15 cellular contexts compared by ENCODE assay signal in the genomic region with DNA sequence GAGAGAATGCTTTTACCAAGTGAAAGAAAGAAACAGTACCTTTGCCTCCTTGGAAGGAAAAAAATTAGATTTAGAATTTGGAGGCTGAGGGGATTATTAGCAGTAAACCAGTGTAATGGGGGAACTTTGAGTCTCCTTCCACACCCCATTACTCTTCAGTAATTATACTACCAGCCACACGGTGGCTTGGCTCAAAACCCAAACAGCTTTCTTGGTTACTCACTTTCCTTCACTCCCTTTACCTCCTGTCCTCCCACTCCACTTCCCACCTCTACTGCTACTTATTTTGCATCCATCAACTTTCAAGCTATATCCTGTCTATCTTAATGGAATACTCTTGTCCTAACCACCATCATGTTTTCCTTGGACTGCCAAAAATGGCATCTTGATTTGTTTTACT.
DNase-seq lines count a peak whose midpoint lies in the region; TF ChIP-seq lines count a peak whose summit lies in the region.
"Had no signal": no experiment of that assay in that cellular context is flagged by ENCODE, and none has a peak within 500 bp of the region (broad histone marks: within the 10 kb centered on the region; RNA-seq: fewer than 3 reads in every experiment).

No MANE protein-coding gene starts in this region.

- DNase-seq in NCI-H82 (lab: John Stamatoyannopoulos, UW): peak; percentile 3
- no peak for DNase-seq in NCI-H82 treated with DMSO at 0.1 percent for 48 hours (lab: John Stamatoyannopoulos, UW; ENCODE audit: unreplicated experiment)
- peak; percentile 23 for DNase-seq in KBM-7
- no peak for DNase-seq in epithelial cell of proximal tubule (ENCODE audit: low read depth)
- no peak for DNase-seq in type B pancreatic cell (ENCODE audit: extremely low spot score, unreplicated experiment)
- no peak for DNase-seq in DMS153 treated with DMSO at 0.1 percent for 48 hours (lab: John Stamatoyannopoulos, UW; ENCODE audit: unreplicated experiment)
- DNase-seq in NCI-H187 treated with DMSO at 0.1 percent for 48 hours (lab: John Stamatoyannopoulos, UW): no peak
- no peak for DNase-seq in LoVo (ENCODE audit: low spot score)
- DNase-seq: activated CD8-positive, alpha-beta memory T cell treated with anti-CD3 and anti-CD28 coated beads, Interleukin-2, amount 10 ng/mL, durations not matched to agents 7 days and 5 days; CD8-positive, alpha-beta T cell; dermis blood vessel endothelial cell; NCI-H2171; right cardiac atrium; stimulated activated CD4-positive, alpha-beta T cell treated with anti-CD3 and anti-CD28 coated beads, Interleukin-2, amount 100 ng/mL, for 48 hours had no signal

- in situ Hi-C loops in KBM-7 (cut with MboI; ENCODE audit: low pct_unique_long_range_greater_than_20kb, low sequenced_read_pairs): no loop called here

- TF ChIP-seq CTCF in epithelial cell of proximal tubule (conservative IDR thresholded peaks at IDR 0.05; ENCODE audit: low read depth, low read length) (peak; percentile 44), type B pancreatic cell (conservative IDR thresholded peaks at IDR 0.05) (peak; percentile 36)

- H3K9me3 Mint-ChIP-seq in type B pancreatic cell: peaks cover 5% of the 10 kb centered on the region

- H3K36me3 Mint-ChIP-seq in type B pancreatic cell: no peaks in the 10 kb centered on the region
- H3K36me3 Mint-ChIP-seq: activated CD8-positive, alpha-beta memory T cell treated with anti-CD3 and anti-CD28 coated beads, Interleukin-2, amount 10 ng/mL, durations not matched to agents 7 days and 5 days; CD8-positive, alpha-beta T cell had no signal

- peaks cover 5% of the 10 kb centered on the region for H3K27me3 Mint-ChIP-seq in type B pancreatic cell
- H3K27me3 Mint-ChIP-seq: activated CD8-positive, alpha-beta memory T cell treated with anti-CD3 and anti-CD28 coated beads, Interleukin-2, amount 10 ng/mL, durations not matched to agents 7 days and 5 days had no signal

- H3K4me3 Mint-ChIP-seq in type B pancreatic cell: no peak overlapping the region
- H3K4me3 Mint-ChIP-seq: activated CD8-positive, alpha-beta memory T cell treated with anti-CD3 and anti-CD28 coated beads, Interleukin-2, amount 10 ng/mL, durations not matched to agents 7 days and 5 days; CD8-positive, alpha-beta T cell had no signal

- H3K27ac Mint-ChIP-seq in type B pancreatic cell: no peak overlapping the region
- H3K27ac Mint-ChIP-seq: activated CD8-positive, alpha-beta memory T cell treated with anti-CD3 and anti-CD28 coated beads, Interleukin-2, amount 10 ng/mL, durations not matched to agents 7 days and 5 days; CD8-positive, alpha-beta T cell had no signal

- no peaks in the 10 kb centered on the region for H3K4me1 Mint-ChIP-seq in type B pancreatic cell (ENCODE audit: unreplicated experiment)
- H3K4me1 Mint-ChIP-seq: activated CD8-positive, alpha-beta memory T cell treated with anti-CD3 and anti-CD28 coated beads, Interleukin-2, amount 10 ng/mL, durations not matched to agents 7 days and 5 days had no signal

- H3K4me3 ChIP-seq in epithelial cell of proximal tubule (ENCODE audit: low read depth, low read length): no peak overlapping the region
- H3K4me3 ChIP-seq: tibial nerve had no signal

Comparison
In these comparisons a context has a peak if more than half of its experiments do, and no peak if none do; other contexts are left out.
1. DNase-seq: peak in NCI-H82 (single experiment) and KBM-7 (single experiment); none in NCI-H82 treated with DMSO at 0.1 percent for 48 hours (single experiment), epithelial cell of proximal tubule (single experiment), type B pancreatic cell (single experiment), DMS153 treated with DMSO at 0.1 percent for 48 hours (single experiment), NCI-H187 treated with DMSO at 0.1 percent for 48 hours (single experiment) and LoVo (single experiment).